11 cellular contexts compared by ENCODE assay signal in the genomic region with DNA sequence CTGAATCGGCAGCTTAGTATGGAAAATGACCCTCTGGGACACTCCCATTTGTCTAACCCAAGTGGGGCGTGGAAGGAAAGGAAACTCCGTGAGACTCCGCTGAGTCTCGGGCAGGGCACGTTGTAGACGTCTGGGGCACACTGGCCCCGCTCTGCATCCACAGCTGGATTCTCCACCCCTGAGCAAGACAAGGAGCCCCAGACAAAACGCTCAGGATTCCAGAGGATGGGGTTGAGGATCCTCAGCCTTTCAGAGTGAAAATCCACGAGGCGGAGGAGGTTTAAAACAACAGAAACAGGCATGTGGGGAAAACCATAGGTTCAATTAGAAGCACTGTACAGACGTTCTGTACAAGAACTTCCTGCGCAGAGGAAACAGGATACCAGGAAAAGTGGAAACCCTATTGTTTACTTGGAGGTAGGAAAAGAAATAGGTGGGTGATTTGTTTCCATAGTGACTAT.
A peak's percentile ranks its signal among the peaks of the same experiment; 100 is the strongest.
DNase-seq lines count a peak whose midpoint lies in the region; ATAC-seq, FAIRE-seq and TF ChIP-seq lines count a peak whose summit lies in the region.
"Had no signal": no experiment of that assay in that cellular context is flagged by ENCODE, and none has a peak within 500 bp of the region (broad histone marks: within the 10 kb centered on the region; RNA-seq: fewer than 3 reads in every experiment).

No MANE protein-coding gene starts in this region.

- H4K91ac ChIP-seq in H1 (replicated peaks; ENCODE audit: insufficient read length, low read length) = no peak overlapping the region

- H3K27ac ChIP-seq in H1 (ENCODE audit: low read depth, low read length) = no peak overlapping the region
- H3K27ac ChIP-seq in right lobe of liver = no peak overlapping the region
- no peak overlapping the region for H3K27ac ChIP-seq in upper lobe of left lung

- H2AK5ac ChIP-seq in H1 (ENCODE audit: low read depth, low read length) = no peak overlapping the region

- H3K79me1 ChIP-seq in H1 (ENCODE audit: low read depth, low read length) = no peaks in the 10 kb centered on the region

- no peak for TF ChIP-seq EP300 in H1 (IDR thresholded peaks at IDR 0.05; ENCODE audit: borderline replicate concordance in 1 of 2, low read depth in 2 of 2, low read length in 2 of 2)
- TF ChIP-seq EP300 in upper lobe of left lung (IDR thresholded peaks at IDR 0.05) = no peak

- H2BK20ac ChIP-seq in H1 (ENCODE audit: low read length) = no peak overlapping the region

- no peaks in the 10 kb centered on the region for H4K20me1 ChIP-seq in H1 (replicated peaks in 1 of 2; ENCODE audit: control insufficient read depth in 1 of 2, insufficient read depth in 2 of 2, low read length in 2 of 2)

- no peaks in the 10 kb centered on the region for H3K23me2 ChIP-seq in H1 (ENCODE audit: low read depth, low read length)

- H3K4me1 ChIP-seq in H1 (replicated peaks in 1 of 4; ENCODE audit: control insufficient read depth in 3 of 4, insufficient read depth in 4 of 4, low read length in 3 of 4) = no peaks in the 10 kb centered on the region; a peak in 2 of 7 replicates
- no peaks in the 10 kb centered on the region for H3K4me1 ChIP-seq in right lobe of liver
- peaks cover 0 to 6% (median 3%) of the 10 kb centered on the region in 4 donors for H3K4me1 ChIP-seq in upper lobe of left lung

- H3K4ac ChIP-seq in H1 (replicated peaks; ENCODE audit: insufficient read length, low read depth, low read length) = no peak overlapping the region

- H3K18ac ChIP-seq in H1 (ENCODE audit: extremely low read depth, low read length) = no peak overlapping the region

- peak; percentile 45 for DNase-seq in NCI-H146 (lab: John Stamatoyannopoulos, UW)
- no peak for DNase-seq in H1 (ENCODE audit: low read depth in 1 of 2, low spot score in 2 of 2)
- DNase-seq in right lobe of liver = no peak
- no peak for DNase-seq in upper lobe of left lung
- no peak for DNase-seq in RCC 7860 (ENCODE audit: low spot score)
- DNase-seq in NCI-H82 treated with DMSO at 0.1 percent for 48 hours (lab: John Stamatoyannopoulos, UW; ENCODE audit: unreplicated experiment) = no peak
- DNase-seq: activated CD4-positive, alpha-beta T cell treated with anti-CD3 and anti-CD28 coated beads, Interleukin-2, amount 10 ng/mL, durations not matched to agents 24 days and 14 days; NCI-H187; SHP77 treated with DMSO at 0.1 percent for 48 hours had no signal

- intact Hi-C loops in right lobe of liver (cut with DNase I) = no loop called here

- H2BK120ac ChIP-seq in H1 (replicated peaks; ENCODE audit: low read depth, low read length) = no peak overlapping the region

- H3K4me3 ChIP-seq in H1 (ENCODE audit: extremely low read depth in 1 of 4, insufficient read depth in 2 of 4, low read depth in 3 of 4, low read length in 4 of 4) (no peak overlapping the region), right lobe of liver (no peak overlapping the region), upper lobe of left lung (peak overlapping the region in 1 of 4 donors; percentile 21)

- H3K56ac ChIP-seq in H1 (replicated peaks; ENCODE audit: insufficient read length, low read depth, low read length) = no peak overlapping the region

- H2BK5ac ChIP-seq in H1 (ENCODE audit: low read depth, low read length) = no peak overlapping the region

- no peaks in the 10 kb centered on the region for H3K79me2 ChIP-seq in H1 (ENCODE audit: control insufficient read depth in 1 of 2, insufficient read depth in 2 of 2, low read length in 2 of 2)

- TF ChIP-seq POLR2A in H1 (IDR thresholded peaks at IDR 0.05; ENCODE audit: control extremely low read depth in 1 of 2, low read depth in 2 of 2, low read length in 2 of 2) (no peak), right lobe of liver (IDR thresholded peaks at IDR 0.05) (no peak), upper lobe of left lung (IDR thresholded peaks at IDR 0.05) (no peak)

- no peak overlapping the region for H2BK12ac ChIP-seq in H1 (ENCODE audit: low read depth, low read length)

- H3K27me3 ChIP-seq in H1 (replicated peaks in 1 of 4; ENCODE audit: control insufficient read depth in 3 of 4, extremely low read depth in 1 of 4, insufficient read depth in 3 of 4, low read length in 3 of 4) = no peaks in the 10 kb centered on the region
- no peaks in the 10 kb centered on the region for H3K27me3 ChIP-seq in right lobe of liver
- no peaks in the 10 kb centered on the region for H3K27me3 ChIP-seq in upper lobe of left lung

- WGBS in H1 (ENCODE audit: extremely low coverage in 1 of 2, insufficient coverage in 1 of 2, insufficient read length in 1 of 2, insufficient replicate concordance in 2 of 2, low coverage in 1 of 2, low lambda C conversion rate in 2 of 2, missing lambda C conversion rate in 1 of 2), 2 experiments = 71% methylated on average over 8 of the region's 13 CpGs; no CpG with 5 or more reads in 1 of the 2 experiments
- WGBS in right lobe of liver (ENCODE audit: insufficient coverage, low coverage, low lambda C conversion rate, missing lambda C conversion rate) = 15% methylated on average over 13 of the region's 13 CpGs
- 4 to 10% methylated on average over 13 of the region's 13 CpGs for WGBS in upper lobe of left lung, 2 donors

- H3K9me3 ChIP-seq in H1 (ENCODE audit: insufficient read depth in 2 of 2, low read depth in 1 of 2, low read length in 1 of 2) (no peaks in the 10 kb centered on the region), right lobe of liver (no peaks in the 10 kb centered on the region), upper lobe of left lung (no peaks in the 10 kb centered on the region)

- H3K14ac ChIP-seq in H1 (ENCODE audit: insufficient read length) = no peak overlapping the region

- no peak overlapping the region for H4K8ac ChIP-seq in H1 (ENCODE audit: extremely low read depth, insufficient read depth, low read length)

- FAIRE-seq in H1 (lab: Jason Lieb, UNC) = no peak
- no peak for FAIRE-seq in RCC 7860 (lab: Jason Lieb, UNC)
- FAIRE-seq: G401.6 had no signal

- H3K23ac ChIP-seq in H1 (ENCODE audit: insufficient read length) = no peak overlapping the region

- H3K9ac ChIP-seq in H1 (replicated peaks in 1 of 4; ENCODE audit: extremely low read depth in 1 of 4, low read depth in 3 of 4, low read length in 3 of 4) = no peak overlapping the region

- H3K36me3 ChIP-seq in H1 (ENCODE audit: control insufficient read depth in 2 of 4, insufficient read depth in 4 of 4, low read length in 3 of 4) (no peaks in the 10 kb centered on the region), right lobe of liver (no peaks in the 10 kb centered on the region), upper lobe of left lung (no peaks in the 10 kb centered on the region)

- CTCF ChIA-PET in H1 (lab: Charles Lee; ENCODE audit: partially characterized antibody) = interaction anchor here (0.6 to 1.8 kb wide), 4 partner anchors 8 to 523 kb away, joined by 3 to 6 read pairs (median 4); no protein-coding TSS in a partner anchor

- no peak for TF ChIP-seq RAD21 in H1 (IDR thresholded peaks at IDR 0.05 in 1 of 2, conservative IDR thresholded peaks at IDR 0.05 in 1 of 2; ENCODE audit: low read depth in 2 of 2, low read length in 2 of 2)

- no peak for TF ChIP-seq CTCF in H1 (IDR thresholded peaks at IDR 0.05; ENCODE audit: control extremely low read depth in 1 of 3, insufficient read depth in 1 of 3, low read depth in 1 of 3, low read length in 3 of 3)
- no peak for TF ChIP-seq CTCF in right lobe of liver (IDR thresholded peaks at IDR 0.05)
- TF ChIP-seq CTCF in upper lobe of left lung (IDR thresholded peaks at IDR 0.05) = no peak

- H3K4me2 ChIP-seq in H1 (ENCODE audit: insufficient read depth in 1 of 2, low read depth in 2 of 2, low read length in 2 of 2) = no peak overlapping the region

- no peak overlapping the region for H4K5ac ChIP-seq in H1 (ENCODE audit: insufficient read length, low read depth, low read length)

- peak; percentile 33 to 58 (median 54) for ATAC-seq in right lobe of liver
- peak; percentile 53 for ATAC-seq in upper lobe of left lung (ENCODE audit: low FRiP score in 2 of 2)
- no peak for ATAC-seq in GM19452 (IDR thresholded peaks at IDR 0.05; ENCODE audit: unreplicated experiment)

- H2BK15ac ChIP-seq in H1 (ENCODE audit: low read length) = no peak overlapping the region

- POLR2A ChIA-PET in H1 (lab: Charles Lee; ENCODE audit: partially characterized antibody) = no interaction called here

- peak overlapping the region; percentile 62 for H2AFZ ChIP-seq in H1 (ENCODE audit: low read length)

TF ChIP-seq in H1, 55 proteins besides CTCF, POLR2A, EP300 and RAD21:
- TF ChIP-seq SAP30 (IDR thresholded peaks at IDR 0.05; ENCODE audit: insufficient read depth, insufficient replicate concordance, low read length) = no peak
- TF ChIP-seq, protein P1, sequence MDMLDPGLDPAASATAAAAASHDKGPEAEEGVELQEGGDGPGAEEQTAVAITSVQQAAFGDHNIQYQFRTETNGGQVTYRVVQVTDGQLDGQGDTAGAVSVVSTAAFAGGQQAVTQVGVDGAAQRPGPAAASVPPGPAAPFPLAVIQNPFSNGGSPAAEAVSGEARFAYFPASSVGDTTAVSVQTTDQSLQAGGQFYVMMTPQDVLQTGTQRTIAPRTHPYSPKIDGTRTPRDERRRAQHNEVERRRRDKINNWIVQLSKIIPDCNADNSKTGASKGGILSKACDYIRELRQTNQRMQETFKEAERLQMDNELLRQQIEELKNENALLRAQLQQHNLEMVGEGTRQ (IDR thresholded peaks at IDR 0.05; ENCODE audit: low read length) = no peak
- TF ChIP-seq HDAC2 (IDR thresholded peaks at IDR 0.05; ENCODE audit: borderline replicate concordance in 1 of 2, low read depth in 2 of 2, low read length in 2 of 2) = 0 out of 4 replicates have a peak, but pooled peaks of 1 of the 2 experiments have one; percentile 19
- 0 out of 2 replicates have a peak, but pooled peaks have one; percentile 43 for TF ChIP-seq TEAD4 (IDR thresholded peaks at IDR 0.05; ENCODE audit: low read depth, low read length)
- no peak for TF ChIP-seq SP4 (IDR thresholded peaks at IDR 0.05; ENCODE audit: low read length)
